15 cellular contexts compared by ENCODE assay signal in genomic region chr2:75326645-75327044, GRCh38.
DNase-seq lines count a peak whose midpoint lies in the region; ATAC-seq and TF ChIP-seq lines count a peak whose summit lies in the region.
"Had no signal": no experiment of that assay in that cellular context is flagged by ENCODE, and none has a peak within 500 bp of the region (broad histone marks: within the 10 kb centered on the region; RNA-seq: fewer than 3 reads in every experiment).

No MANE protein-coding gene starts in this region.

- no peaks in the 10 kb centered on the region for H3K4me1 ChIP-seq in esophagus muscularis mucosa
- no peaks in the 10 kb centered on the region for H3K4me1 ChIP-seq in osteoblast (ENCODE audit: insufficient read depth, low read length)
- H3K4me1 ChIP-seq: BLaER1 had no signal

- H3K9me3 ChIP-seq in esophagus muscularis mucosa = no peaks in the 10 kb centered on the region
- H3K9me3 ChIP-seq in osteoblast (ENCODE audit: low read depth, low read length) = no peaks in the 10 kb centered on the region
- H3K9me3 ChIP-seq: BLaER1 had no signal

- H3K4me3 ChIP-seq in esophagus muscularis mucosa (no peak overlapping the region), osteoblast (ENCODE audit: insufficient read depth, low read length) (no peak overlapping the region)
- H3K4me3 ChIP-seq: BLaER1 had no signal

- TF ChIP-seq CTCF in esophagus muscularis mucosa (IDR thresholded peaks at IDR 0.05) (no peak), osteoblast (IDR thresholded peaks at IDR 0.05; ENCODE audit: extremely low read depth, low read depth, low read length) (no peak)

- peaks cover 3% of the 10 kb centered on the region for H3K9me3 Mint-ChIP-seq in stimulated activated memory B cell treated with anti-CD40 and anti-IgM and Interleukin-4, amounts not matched to agents 10 μg/mL and 1 μg/mL and 100 μg/mL, for 72 hours
- H3K9me3 Mint-ChIP-seq in activated T-cell treated with anti-CD3 and anti-CD28 coated beads, Interleukin-2, amount 50 U/mL, for 24 hours = no peaks in the 10 kb centered on the region

- H3K27ac Mint-ChIP-seq in stimulated activated memory B cell treated with anti-CD40 and anti-IgM and Interleukin-4, amounts not matched to agents 10 μg/mL and 1 μg/mL and 100 μg/mL, for 72 hours = no peak overlapping the region
- H3K27ac Mint-ChIP-seq in activated T-cell treated with anti-CD3 and anti-CD28 coated beads, Interleukin-2, amount 50 U/mL, for 24 hours = no peak overlapping the region
- H3K27ac Mint-ChIP-seq: CD14-positive monocyte; CD4-positive, alpha-beta memory T cell; H9 had no signal

- no peaks in the 10 kb centered on the region for H4K20me1 ChIP-seq in osteoblast (ENCODE audit: insufficient read depth, low read length)
- H4K20me1 ChIP-seq: BLaER1 had no signal

- no peak overlapping the region for H3K4me2 ChIP-seq in osteoblast (ENCODE audit: insufficient read depth, low read length)
- H3K4me2 ChIP-seq: BLaER1 had no signal

- ATAC-seq in GM18520 (IDR thresholded peaks at IDR 0.05; ENCODE audit: unreplicated experiment) = peak; percentile 41
- peak; percentile 51 for ATAC-seq in HG02642 (IDR thresholded peaks at IDR 0.05; ENCODE audit: poor library complexity, unreplicated experiment)
- ATAC-seq in stimulated activated memory B cell treated with anti-CD40 and anti-IgM and Interleukin-4, amounts not matched to agents 10 μg/mL and 1 μg/mL and 100 μg/mL, for 72 hours = peak; percentile 74
- no peak for ATAC-seq in GM18505 (IDR thresholded peaks at IDR 0.05; ENCODE audit: unreplicated experiment)

- TF ChIP-seq POLR2A in esophagus muscularis mucosa (IDR thresholded peaks at IDR 0.05; ENCODE audit: low read depth) (no peak), GM18505 (IDR thresholded peaks at IDR 0.05; ENCODE audit: borderline replicate concordance, extremely low read depth, insufficient read depth, insufficient read length) (no peak)

- WGBS in esophagus muscularis mucosa = 92% methylated on average over 2 of the region's 2 CpGs

- no peak for TF ChIP-seq EP300 in esophagus muscularis mucosa (IDR thresholded peaks at IDR 0.05)

- no peaks in the 10 kb centered on the region for H3K27me3 Mint-ChIP-seq in stimulated activated memory B cell treated with anti-CD40 and anti-IgM and Interleukin-4, amounts not matched to agents 10 μg/mL and 1 μg/mL and 100 μg/mL, for 72 hours
- H3K27me3 Mint-ChIP-seq in activated T-cell treated with anti-CD3 and anti-CD28 coated beads, Interleukin-2, amount 50 U/mL, for 24 hours = peaks cover 3% of the 10 kb centered on the region

- peaks cover 28% of the 10 kb centered on the region for H3K4me1 Mint-ChIP-seq in stimulated activated memory B cell treated with anti-CD40 and anti-IgM and Interleukin-4, amounts not matched to agents 10 μg/mL and 1 μg/mL and 100 μg/mL, for 72 hours
- peaks cover 2% of the 10 kb centered on the region for H3K4me1 Mint-ChIP-seq in activated T-cell treated with anti-CD3 and anti-CD28 coated beads, Interleukin-2, amount 50 U/mL, for 24 hours (ENCODE audit: low read depth)
- H3K4me1 Mint-ChIP-seq: CD14-positive monocyte; CD4-positive, alpha-beta memory T cell had no signal

- no peak overlapping the region for H3K4me3 Mint-ChIP-seq in stimulated activated memory B cell treated with anti-CD40 and anti-IgM and Interleukin-4, amounts not matched to agents 10 μg/mL and 1 μg/mL and 100 μg/mL, for 72 hours
- H3K4me3 Mint-ChIP-seq in activated T-cell treated with anti-CD3 and anti-CD28 coated beads, Interleukin-2, amount 50 U/mL, for 24 hours = no peak overlapping the region
- H3K4me3 Mint-ChIP-seq: CD14-positive monocyte; CD4-positive, alpha-beta memory T cell; H9 had no signal

- H3K27ac ChIP-seq in esophagus muscularis mucosa (replicated peaks in 1 of 4) (no peak overlapping the region), osteoblast (ENCODE audit: low read depth, low read length) (no peak overlapping the region)
- H3K27ac ChIP-seq: BLaER1 had no signal

- DNase-seq in esophagus muscularis mucosa (ENCODE audit: extremely low spot score) = peak; percentile 34
- no peak for DNase-seq in osteoblast (ENCODE audit: insufficient read length, low spot score, missing footprints)
- DNase-seq in activated T-cell treated with anti-CD3 and anti-CD28 coated beads, Interleukin-2, amount 50 U/mL, for 24 hours = no peak
- DNase-seq: 8988T; CD4-positive, alpha-beta memory T cell; DMS153; DMS79; GDM1; H9 had no signal

- intact Hi-C loops in esophagus muscularis mucosa (cut with DNase I) = no loop called here

- peaks cover 13% of the 10 kb centered on the region for H3K36me3 Mint-ChIP-seq in stimulated activated memory B cell treated with anti-CD40 and anti-IgM and Interleukin-4, amounts not matched to agents 10 μg/mL and 1 μg/mL and 100 μg/mL, for 72 hours
- H3K36me3 Mint-ChIP-seq in activated T-cell treated with anti-CD3 and anti-CD28 coated beads, Interleukin-2, amount 50 U/mL, for 24 hours (ENCODE audit: low read depth) = no peaks in the 10 kb centered on the region
- H3K36me3 Mint-ChIP-seq: CD14-positive monocyte; CD4-positive, alpha-beta memory T cell had no signal

- H3K36me3 ChIP-seq in esophagus muscularis mucosa (no peaks in the 10 kb centered on the region), osteoblast (ENCODE audit: insufficient read depth, low read length) (no peaks in the 10 kb centered on the region)
- H3K36me3 ChIP-seq: BLaER1 had no signal

- H2AFZ ChIP-seq in osteoblast (ENCODE audit: low read length) = no peak overlapping the region

- H3K79me2 ChIP-seq in osteoblast (ENCODE audit: insufficient read depth, low read length) = no peaks in the 10 kb centered on the region

- H3K27me3 ChIP-seq in esophagus muscularis mucosa = no peaks in the 10 kb centered on the region
- H3K27me3 ChIP-seq in osteoblast (ENCODE audit: insufficient read depth, low read length) = peaks cover 9% of the 10 kb centered on the region
- H3K27me3 ChIP-seq: BLaER1 had no signal
